ENCODE assay signal across 11 cellular contexts in the genomic region with DNA sequence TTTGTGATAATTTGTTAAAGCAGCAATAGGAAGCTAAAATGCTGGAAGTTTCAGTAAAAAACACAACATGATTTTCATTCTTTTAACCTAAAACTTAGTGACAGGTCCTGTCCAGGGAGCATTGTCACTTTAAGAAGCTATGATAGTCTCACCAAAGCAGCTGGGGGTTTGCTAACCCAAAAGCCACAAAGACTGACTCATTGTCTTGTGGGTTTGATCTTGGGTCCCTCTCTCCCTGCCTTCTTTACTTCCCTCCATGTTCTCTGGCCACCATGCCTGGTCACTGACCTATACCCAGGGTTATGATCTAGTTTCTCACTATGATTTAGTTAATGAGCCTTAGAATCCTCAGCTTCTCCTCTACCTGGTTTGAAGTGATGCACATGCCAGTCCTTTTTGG.
A peak's percentile ranks its signal among the peaks of the same experiment; 100 is the strongest.
DNase-seq lines count a peak whose midpoint lies in the region; ATAC-seq and TF ChIP-seq lines count a peak whose summit lies in the region.
"Had no signal": no experiment of that assay in that cellular context is flagged by ENCODE, and none has a peak within 500 bp of the region (broad histone marks: within the 10 kb centered on the region; RNA-seq: fewer than 3 reads in every experiment).

No MANE protein-coding gene starts in this region.

- H3K36me3 Mint-ChIP-seq in CD8-positive, alpha-beta T cell, result no peaks in the 10 kb centered on the region
- H3K36me3 Mint-ChIP-seq: activated naive CD4-positive, alpha-beta T cell treated with anti-CD3 and anti-CD28 coated beads, Interleukin-2, amount 50 U/mL, for 72 hours; IgD-negative memory B cell had no signal

- POLR2A ChIA-PET in CD8-positive, alpha-beta T cell (lab: Charles Lee), result no interaction called here

- ATAC-seq in GM18511 (IDR thresholded peaks at IDR 0.05; ENCODE audit: unreplicated experiment), result peak; percentile 88
- ATAC-seq in HG02763 (IDR thresholded peaks at IDR 0.05; ENCODE audit: unreplicated experiment), result peak; percentile 66
- no peak for ATAC-seq in GM19324 (IDR thresholded peaks at IDR 0.05; ENCODE audit: low FRiP score, unreplicated experiment)
- ATAC-seq in CD8-positive, alpha-beta T cell, result no peak

- H3K4me3 ChIP-seq in fibroblast of villous mesenchyme (ENCODE audit: low read depth, low read length) (no peak overlapping the region), WERI-Rb-1 (ENCODE audit: low read depth, low read length) (no peak overlapping the region)
- H3K4me3 ChIP-seq in CD8-positive, alpha-beta T cell (ENCODE audit: low read depth, low read length), result no peak overlapping the region
- H3K4me3 ChIP-seq: right atrium auricular region had no signal

- H3K9me3 ChIP-seq in WERI-Rb-1 (ENCODE audit: severe bottlenecking), result no peaks in the 10 kb centered on the region
- H3K9me3 ChIP-seq in CD8-positive, alpha-beta T cell (ENCODE audit: low read length), result no peaks in the 10 kb centered on the region
- H3K9me3 ChIP-seq: right atrium auricular region had no signal

- DNase-seq in NCI-H226, result peak; percentile 28
- peak; percentile 29 for DNase-seq in fibroblast of villous mesenchyme (ENCODE audit: low read depth)
- DNase-seq in NCI-H2196 (lab: John Stamatoyannopoulos, UW; ENCODE audit: unreplicated experiment), result no peak
- no peak for DNase-seq in WERI-Rb-1
- no peak for DNase-seq in CD8-positive, alpha-beta T cell

- no peak overlapping the region for H3K4me3 Mint-ChIP-seq in CD8-positive, alpha-beta T cell
- H3K4me3 Mint-ChIP-seq: IgD-negative memory B cell had no signal

- peaks cover 4% of the 10 kb centered on the region for H3K27me3 Mint-ChIP-seq in CD8-positive, alpha-beta T cell (ENCODE audit: low read depth)

- TF ChIP-seq CTCF in fibroblast of villous mesenchyme (IDR thresholded peaks at IDR 0.05; ENCODE audit: insufficient read depth, low read depth, low read length) (no peak), WERI-Rb-1 (IDR thresholded peaks at IDR 0.05; ENCODE audit: low read depth, low read length) (no peak)
- no peak for TF ChIP-seq CTCF in CD8-positive, alpha-beta T cell (IDR thresholded peaks at IDR 0.05)

- no peaks in the 10 kb centered on the region for H3K9me3 Mint-ChIP-seq in CD8-positive, alpha-beta T cell

- no peak overlapping the region for H3K27ac Mint-ChIP-seq in CD8-positive, alpha-beta T cell
- H3K27ac Mint-ChIP-seq: activated naive CD4-positive, alpha-beta T cell treated with anti-CD3 and anti-CD28 coated beads, Interleukin-2, amount 50 U/mL, for 72 hours; IgD-negative memory B cell had no signal

- no peaks in the 10 kb centered on the region for H3K4me1 Mint-ChIP-seq in CD8-positive, alpha-beta T cell (ENCODE audit: low read depth)
- H3K4me1 Mint-ChIP-seq: IgD-negative memory B cell had no signal

- no peaks in the 10 kb centered on the region for H3K36me3 ChIP-seq in WERI-Rb-1
- no peaks in the 10 kb centered on the region for H3K36me3 ChIP-seq in CD8-positive, alpha-beta T cell (ENCODE audit: insufficient read depth, low read length)
- H3K36me3 ChIP-seq: right atrium auricular region had no signal

- CTCF ChIA-PET in CD8-positive, alpha-beta T cell (lab: Charles Lee), result no interaction called here

- no peaks in the 10 kb centered on the region for H3K27me3 ChIP-seq in WERI-Rb-1 (ENCODE audit: insufficient read depth, low read depth, severe bottlenecking)
- H3K27me3 ChIP-seq in CD8-positive, alpha-beta T cell (ENCODE audit: insufficient read depth, low read length), result no peaks in the 10 kb centered on the region
- H3K27me3 ChIP-seq: right atrium auricular region had no signal

- H3K27ac ChIP-seq in WERI-Rb-1, result no peak overlapping the region
- no peak overlapping the region for H3K27ac ChIP-seq in CD8-positive, alpha-beta T cell (ENCODE audit: low read depth, low read length)
- H3K27ac ChIP-seq: right atrium auricular region had no signal

- intact Hi-C loops in CD8-positive, alpha-beta T cell (cut with DNase I, micrococcal nuclease), result no loop called here

- H3K4me1 ChIP-seq in CD8-positive, alpha-beta T cell (ENCODE audit: insufficient read depth, low read length), result no peaks in the 10 kb centered on the region
- H3K4me1 ChIP-seq: right atrium auricular region had no signal

Comparison
In these comparisons a context has a peak if more than half of its experiments do, and no peak if none do; other contexts are left out.
1. ATAC-seq: peak in GM18511 (single experiment) and HG02763 (single experiment); none in GM19324 (single experiment) and CD8-positive, alpha-beta T cell (single experiment).
2. DNase-seq: peak in NCI-H226 (single experiment) and fibroblast of villous mesenchyme (single experiment); none in NCI-H2196 (single experiment), WERI-Rb-1 (single experiment) and CD8-positive, alpha-beta T cell (0 of 7).